8 cellular contexts compared by ENCODE assay signal in the genomic region with DNA sequence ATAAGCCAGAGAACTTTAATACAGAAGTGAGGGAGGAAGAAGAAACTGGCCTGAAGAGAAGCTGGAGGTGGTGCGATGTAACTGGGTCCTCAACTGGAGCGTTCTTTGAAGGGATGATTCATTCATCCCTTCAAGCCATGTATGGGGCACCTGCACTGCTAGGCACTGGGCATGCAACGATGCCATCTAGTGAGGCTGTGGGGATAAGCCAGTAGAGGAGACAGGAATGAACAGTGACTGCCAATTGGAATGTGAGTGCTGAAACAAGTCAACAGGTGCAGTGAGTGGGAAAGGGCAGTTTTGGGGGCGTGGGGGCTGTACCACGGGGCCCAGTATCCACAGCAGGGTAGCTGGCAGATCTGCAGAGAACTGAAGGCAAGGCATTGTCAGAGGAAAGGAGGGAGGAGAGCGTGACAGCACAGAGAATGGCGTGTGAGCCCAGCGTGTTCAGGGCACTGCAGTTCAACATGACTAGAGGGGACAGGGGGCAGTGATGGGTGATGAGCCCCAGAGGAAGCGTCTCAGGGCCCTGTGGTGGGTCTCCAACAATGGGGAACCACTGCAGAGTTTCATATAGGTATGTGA. TPM values are rescaled to one million over a fixed set of nuclear protein-coding genes. Genes with fewer than 3 reads are reported as not detected.
DNase-seq lines count a peak whose midpoint lies in the region; ATAC-seq, FAIRE-seq and TF ChIP-seq lines count a peak whose summit lies in the region.

No MANE protein-coding gene starts in this region.

- intact Hi-C loops in Panc1 (cut with micrococcal nuclease; ENCODE audit: unreplicated experiment) = loop anchor here (5.0 kb wide), 1 partner anchor 353 kb away; no protein-coding TSS in a partner anchor
- intact Hi-C loops in thyroid gland (cut with DNase I) = no loop called here
- intact Hi-C loops in lower lobe of right lung (cut with DNase I) = no loop called here

- in situ Hi-C loops in Panc1 (cut with HindIII; ENCODE audit: low pct_unique_long_range_greater_than_20kb, low sequenced_read_pairs) = no loop called here

- H3K27me3 ChIP-seq in BE2C (no peaks in the 10 kb centered on the region), Panc1 (ENCODE audit: control insufficient read depth, insufficient read depth, low read length) (no peaks in the 10 kb centered on the region), thyroid gland (no peaks in the 10 kb centered on the region), lower lobe of right lung (ENCODE audit: low read depth) (no peaks in the 10 kb centered on the region)

- H3K27ac ChIP-seq in Panc1 (ENCODE audit: low read length) (no peak overlapping the region), thyroid gland (no peak overlapping the region), lower lobe of right lung (no peak overlapping the region)

- ATAC-seq in Panc1 = 0 out of 2 replicates have a peak, but pooled peaks have one; percentile 48
- ATAC-seq in lower lobe of right lung = no peak
- ATAC-seq in GM18517 (IDR thresholded peaks at IDR 0.05; ENCODE audit: unreplicated experiment) = no peak

- peak; percentile 94 for FAIRE-seq in H54 (lab: Jason Lieb, UNC)

- TF ChIP-seq CTCF in BE2C (IDR thresholded peaks at IDR 0.05; ENCODE audit: low read depth, low read length) = peak; percentile 52
- peak; percentile 79 for TF ChIP-seq CTCF in Panc1 (IDR thresholded peaks at IDR 0.05)
- peak; percentile 28 for TF ChIP-seq CTCF in fibroblast of pulmonary artery (IDR thresholded peaks at IDR 0.05; ENCODE audit: low read length, missing control alignments)
- TF ChIP-seq CTCF in thyroid gland (IDR thresholded peaks at IDR 0.05) = peak in 2 of 6 experiments; percentile 23 to 28
- no peak for TF ChIP-seq CTCF in lower lobe of right lung (IDR thresholded peaks at IDR 0.05)

- 57 to 59% methylated on average over 9 of the region's 9 CpGs for WGBS in thyroid gland, 2 donors

- H3K9me3 ChIP-seq in BE2C (no peaks in the 10 kb centered on the region), Panc1 (ENCODE audit: control insufficient read depth, insufficient read depth, low read depth, low read length) (no peaks in the 10 kb centered on the region), thyroid gland (no peaks in the 10 kb centered on the region), lower lobe of right lung (no peaks in the 10 kb centered on the region)

- CTCF ChIA-PET in Panc1 (lab: Charles Lee) = no interaction called here

- H3K4me1 ChIP-seq in BE2C = peaks cover 8% of the 10 kb centered on the region; the same call in 1 of the 2 replicates
- peaks cover 6% of the 10 kb centered on the region; the same call in 1 of the 2 replicates for H3K4me1 ChIP-seq in Panc1 (ENCODE audit: control insufficient read depth, insufficient read depth, low read length)
- H3K4me1 ChIP-seq in thyroid gland = peaks cover 0 to 7% of the 10 kb centered on the region in 2 donors
- peaks cover 8% of the 10 kb centered on the region for H3K4me1 ChIP-seq in lower lobe of right lung

- H3K4me3 ChIP-seq in BE2C (ENCODE audit: low read depth, low read length) (no peak overlapping the region), Panc1 (ENCODE audit: low read depth in 2 of 2, low read length in 2 of 2) (no peak overlapping the region), fibroblast of pulmonary artery (replicated peaks; ENCODE audit: low read depth, low read length) (no peak overlapping the region), thyroid gland (replicated peaks in 1 of 3) (no peak overlapping the region), lower lobe of right lung (no peak overlapping the region)

- TF ChIP-seq POLR2A in H54 (IDR thresholded peaks at IDR 0.05; ENCODE audit: low read depth, low read length) (no peak), thyroid gland (IDR thresholded peaks at IDR 0.05) (no peak)

- POLR2A ChIA-PET in Panc1 (lab: Charles Lee) = interaction anchor here (0.6 kb wide), 1 partner anchor 629 kb away, joined by 4 read pairs; no protein-coding TSS in a partner anchor

- H3K36me3 ChIP-seq in BE2C = no peaks in the 10 kb centered on the region
- H3K36me3 ChIP-seq in Panc1 (ENCODE audit: control insufficient read depth, insufficient read depth, low read length) = peaks cover 6% of the 10 kb centered on the region; the same call in 1 of the 2 replicates
- H3K36me3 ChIP-seq in thyroid gland = no peaks in the 10 kb centered on the region
- no peaks in the 10 kb centered on the region for H3K36me3 ChIP-seq in lower lobe of right lung

- DNase-seq in BE2C (peak; percentile 46), H54 (ENCODE audit: insufficient read length, low spot score) (peak; percentile 44), Panc1 (ENCODE audit: low read depth, low spot score) (no peak), fibroblast of pulmonary artery (ENCODE audit: low read depth) (peak; percentile 26), thyroid gland (peak; percentile 31 to 37), lower lobe of right lung (no peak), foreskin melanocyte (no peak)

- no TSS peak for BruUV-seq in Panc1 (replicated peaks; lab: Mats Ljungman, UMichigan)

RNA-seq across cellular contexts. Expression of a gene that starts 3.8 kb away (rescaled TPM):
- 7.3 TPM for polyA plus RNA-seq in BE2C (2012; ENCODE audit: insufficient read depth, insufficient read length, low read depth)
- total RNA-seq in Panc1 (2021; ENCODE audit: unreplicated experiment) (82.5 TPM), thyroid gland (1 to 10 TPM in 2 of 4 donors, under 1 TPM in 1, not detected in 1; 0.40 to 3.3 (median 1.2) TPM), lower lobe of right lung (1.3 TPM)
- 34.5 TPM for polyA plus RNA-seq in Panc1 (2012; ENCODE audit: insufficient read length)

RNA-seq across cellular contexts. Expression of a gene that starts 42.2 kb away (rescaled TPM):
- polyA plus RNA-seq in BE2C (2012; ENCODE audit: insufficient read depth, insufficient read length, low read depth) = 3,656 TPM
- 2,076 TPM for total RNA-seq in Panc1 (2021; ENCODE audit: unreplicated experiment)
- 4,841 TPM for polyA plus RNA-seq in Panc1 (2012; ENCODE audit: insufficient read length)
- total RNA-seq in thyroid gland = 1,000 to 10,000 TPM in 1 of 4 donors, 100 to 1,000 TPM in 3; 401 to 2,289 (median 606) TPM
- 1,283 TPM for total RNA-seq in lower lobe of right lung

Comparison
In these comparisons a context has a peak if more than half of its experiments do, and no peak if none do; other contexts are left out.
1. DNase-seq: peak in BE2C (single experiment), H54 (single experiment), fibroblast of pulmonary artery (single experiment) and thyroid gland (2 of 2); none in Panc1 (single experiment), lower lobe of right lung (single experiment) and foreskin melanocyte (single experiment).
2. RNA of a gene that starts 3.8 kb away (total RNA-seq): 82.5 TPM in Panc1 (single experiment); 1.3 TPM in lower lobe of right lung (single experiment) and 0.40 to 3.3 TPM in thyroid gland; every median in the first group is over 10 times any median in the second.